ENCODE assay signal across 28 cellular contexts in the genomic region with DNA sequence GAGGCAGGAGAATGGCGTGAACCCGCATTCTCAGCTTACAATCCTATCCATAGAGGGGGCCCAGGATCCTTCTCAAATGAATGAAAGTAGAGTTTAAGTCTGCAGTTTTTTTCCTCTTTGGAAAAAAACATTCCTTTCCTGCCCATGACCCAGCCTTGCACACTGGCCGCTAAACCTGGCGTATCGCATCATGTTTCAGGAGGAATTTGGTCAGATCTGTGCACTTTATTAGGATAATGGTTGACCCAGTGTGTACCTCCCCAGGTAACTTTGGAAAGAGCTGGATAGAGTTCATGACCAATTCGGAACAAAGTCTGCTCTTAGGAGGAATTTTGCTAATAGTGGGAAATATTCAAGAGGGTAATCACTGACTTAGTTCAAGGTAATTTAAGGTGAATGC. TPM values are rescaled to one million over a fixed set of nuclear protein-coding genes. Genes with fewer than 3 reads are reported as not detected.
A peak's percentile ranks its signal among the peaks of the same experiment; 100 is the strongest.
DNase-seq lines count a peak whose midpoint lies in the region; ATAC-seq and TF ChIP-seq lines count a peak whose summit lies in the region.
"Had no signal": no experiment of that assay in that cellular context is flagged by ENCODE, and none has a peak within 500 bp of the region (broad histone marks: within the 10 kb centered on the region; RNA-seq: fewer than 3 reads in every experiment).

No MANE protein-coding gene starts in this region.

- H3F3A ChIP-seq in GM23338 (replicated peaks; ENCODE audit: low read depth): 0 out of 2 replicates have a peak, but pooled peaks cover 4% of the 10 kb centered on the region

- H3K36me3 ChIP-seq in GM23338 (ENCODE audit: insufficient read depth): no peaks in the 10 kb centered on the region
- peaks cover under 1% of the 10 kb centered on the region; the same call in 1 of the 2 replicates for H3K36me3 ChIP-seq in RWPE2 (ENCODE audit: low read depth)
- H3K36me3 ChIP-seq in neuronal stem cell (replicated peaks in 1 of 2; ENCODE audit: control insufficient read depth in 2 of 2, insufficient read depth in 2 of 2, low read length in 2 of 2): peaks cover 0 to 9% of the 10 kb centered on the region in 2 donors
- H3K36me3 ChIP-seq in sigmoid colon: no peaks in the 10 kb centered on the region
- H3K36me3 ChIP-seq: ascending aorta, esophagus squamous epithelium, neutrophil had no signal

- no peaks in the 10 kb centered on the region for H3K9me2 ChIP-seq in GM23338 (ENCODE audit: insufficient read depth)

- no peak overlapping the region for H3K14ac ChIP-seq in neuronal stem cell (ENCODE audit: low read length)

- H2BK5ac ChIP-seq in neuronal stem cell (ENCODE audit: low read length): no peak overlapping the region

- peak overlapping the region; percentile 76 for H3K27ac Mint-ChIP-seq in GM23338
- no peak overlapping the region for H3K27ac Mint-ChIP-seq in activated CD4-positive, alpha-beta T cell treated with anti-CD3 and anti-CD28 coated beads for 36 hours
- H3K27ac Mint-ChIP-seq: T-helper 1 cell treated with Interleukin-12 subunit alpha and Interleukin-12 subunit beta and Interleukin-4 antibody, amounts not matched to agents 30 μg/mL and 1 μg/mL, for 36 hours had no signal

- H3K27ac ChIP-seq in GM23338 (ENCODE audit: low read depth): peak overlapping the region; percentile 67
- peak overlapping the region; percentile 70 for H3K27ac ChIP-seq in RWPE2 (ENCODE audit: poor library complexity, severe bottlenecking)
- peak overlapping the region; percentile 76 for H3K27ac ChIP-seq in neuronal stem cell (replicated peaks; ENCODE audit: low read length)
- H3K27ac ChIP-seq in sigmoid colon: no peak overlapping the region
- H3K27ac ChIP-seq: ascending aorta, esophagus squamous epithelium, neutrophil had no signal

- H3K9me3 Mint-ChIP-seq in GM23338: no peaks in the 10 kb centered on the region
- H3K9me3 Mint-ChIP-seq in activated CD4-positive, alpha-beta T cell treated with anti-CD3 and anti-CD28 coated beads for 36 hours (ENCODE audit: low read depth): peaks cover 5% of the 10 kb centered on the region

- DNase-seq in GM23338 (ENCODE audit: low spot score) (no peak), RWPE2 (ENCODE audit: low spot score) (no peak), epithelial cell of proximal tubule (ENCODE audit: low read depth) (peak; percentile 62), neuronal stem cell (ENCODE audit: low spot score) (peak; percentile 33), DMS53 treated with DMSO at 0.1 percent for 48 hours (lab: John Stamatoyannopoulos, UW; ENCODE audit: unreplicated experiment) (no peak), sigmoid colon (no peak)
- no peak for DNase-seq in activated CD4-positive, alpha-beta T cell treated with anti-CD3 and anti-CD28 coated beads for 36 hours
- DNase-seq in activated CD8-positive, alpha-beta memory T cell treated with anti-CD3 and anti-CD28 coated beads for 24 hours: no peak
- DNase-seq: activated naive CD4-positive, alpha-beta T cell treated with Interleukin-2 at 50 U/mL for 16 hours; CD4-positive, alpha-beta memory T cell; DND-41; esophagus squamous epithelium; NCI-H187; NCI-H345; NK-92 treated with Interleukin-12 subunit alpha and Interleukin-12 subunit beta, amount 100 ng/mL, for 24 hours; Right ventricle myocardium superior had no signal

- H3K4me2 ChIP-seq in GM23338 (peak overlapping the region; percentile 46; the same call in 1 of the 2 replicates), neuronal stem cell (ENCODE audit: insufficient read depth, low read length, poor library complexity, severe bottlenecking) (no peak overlapping the region)

- no peak overlapping the region for H3K4me3 Mint-ChIP-seq in GM23338
- H3K4me3 Mint-ChIP-seq in activated CD4-positive, alpha-beta T cell treated with anti-CD3 and anti-CD28 coated beads for 36 hours: no peak overlapping the region
- H3K4me3 Mint-ChIP-seq: CD4-positive, alpha-beta memory T cell; T-helper 1 cell treated with Interleukin-12 subunit alpha and Interleukin-12 subunit beta and Interleukin-4 antibody, amounts not matched to agents 30 μg/mL and 1 μg/mL, for 36 hours had no signal

- no peaks in the 10 kb centered on the region; the same call in 1 of the 2 replicates for H4K20me1 ChIP-seq in GM23338 (replicated peaks; ENCODE audit: insufficient read depth)

- H3K27me3 ChIP-seq in GM23338 (ENCODE audit: insufficient read depth): no peaks in the 10 kb centered on the region
- no peaks in the 10 kb centered on the region for H3K27me3 ChIP-seq in RWPE2 (ENCODE audit: insufficient read depth, poor library complexity, severe bottlenecking)
- H3K27me3 ChIP-seq in neuronal stem cell (ENCODE audit: control insufficient read depth in 3 of 3, insufficient read depth in 3 of 3, low read depth in 1 of 3, low read length in 3 of 3): no peaks in the 10 kb centered on the region
- no peaks in the 10 kb centered on the region for H3K27me3 ChIP-seq in sigmoid colon
- H3K27me3 ChIP-seq: ascending aorta, esophagus squamous epithelium, neutrophil had no signal

- H3K27me3 Mint-ChIP-seq in GM23338 (ENCODE audit: insufficient read depth, low read depth, poor library complexity): peaks cover 5% of the 10 kb centered on the region
- no peaks in the 10 kb centered on the region for H3K27me3 Mint-ChIP-seq in activated CD4-positive, alpha-beta T cell treated with anti-CD3 and anti-CD28 coated beads for 36 hours
- H3K27me3 Mint-ChIP-seq: CD4-positive, alpha-beta memory T cell had no signal

- no peak overlapping the region for H4K8ac ChIP-seq in neuronal stem cell (ENCODE audit: low read depth, low read length)

- no peak overlapping the region for H2BK15ac ChIP-seq in neuronal stem cell (ENCODE audit: low read length)

- intact Hi-C loops in activated CD4-positive, alpha-beta T cell treated with anti-CD3 and anti-CD28 coated beads for 36 hours (cut with DNase I, micrococcal nuclease): no loop called here
- intact Hi-C loops in sigmoid colon (cut with DNase I): no loop called here

- H3K79me2 ChIP-seq in GM23338 (replicated peaks; ENCODE audit: insufficient read depth): peaks cover 64% of the 10 kb centered on the region

- H3K79me1 ChIP-seq in neuronal stem cell (ENCODE audit: low read depth, low read length): no peaks in the 10 kb centered on the region

- no peak overlapping the region for H2AK5ac ChIP-seq in neuronal stem cell (ENCODE audit: low read depth, low read length)

- H3K4me3 ChIP-seq in GM23338 (no peak overlapping the region), RWPE2 (ENCODE audit: severe bottlenecking) (no peak overlapping the region), epithelial cell of proximal tubule (ENCODE audit: low read depth, low read length) (no peak overlapping the region), neuronal stem cell (ENCODE audit: low read length in 2 of 2) (no peak overlapping the region), sigmoid colon (no peak overlapping the region)
- H3K4me3 ChIP-seq: ascending aorta, esophagus squamous epithelium had no signal

- POLR2A ChIA-PET in activated CD4-positive, alpha-beta T cell treated with anti-CD3 and anti-CD28 coated beads for 36 hours (lab: Charles Lee): no interaction called here

- TF ChIP-seq POLR2A in sigmoid colon (IDR thresholded peaks at IDR 0.05): no peak

- no peak overlapping the region for H3K4ac ChIP-seq in neuronal stem cell (ENCODE audit: low read length)

- no peak overlapping the region for H2BK12ac ChIP-seq in neuronal stem cell (ENCODE audit: low read length)

- H2AFZ ChIP-seq in GM23338: no peak overlapping the region
- H2AFZ ChIP-seq in neuronal stem cell (ENCODE audit: low read length): peak overlapping the region; percentile 27

- no peaks in the 10 kb centered on the region; the same call in 2 of the 3 replicates for H3K36me3 Mint-ChIP-seq in GM23338 (ENCODE audit: low read depth)
- peaks cover 12% of the 10 kb centered on the region for H3K36me3 Mint-ChIP-seq in activated CD4-positive, alpha-beta T cell treated with anti-CD3 and anti-CD28 coated beads for 36 hours (ENCODE audit: low read depth)

- H3K9ac ChIP-seq in neuronal stem cell (ENCODE audit: low read depth, low read length, poor library complexity): no peak overlapping the region

- no CpG with 5 or more reads among the region's 6 CpGs for WGBS in neuronal stem cell (ENCODE audit: extremely low coverage in 2 of 2, insufficient read length in 2 of 2, insufficient replicate concordance in 1 of 2), 2 donors
- 90 to 97% methylated on average over 6 of the region's 6 CpGs for WGBS in sigmoid colon, 2 donors

- no peak overlapping the region for H2BK120ac ChIP-seq in neuronal stem cell (ENCODE audit: low read depth, low read length)

- TF ChIP-seq CTCF in GM23338 (conservative IDR thresholded peaks at IDR 0.05; ENCODE audit: low read depth in 2 of 2) (no peak), RWPE2 (IDR thresholded peaks at IDR 0.05; ENCODE audit: poor library complexity, severe bottlenecking) (no peak), epithelial cell of proximal tubule (conservative IDR thresholded peaks at IDR 0.05; ENCODE audit: low read depth, low read length) (no peak), sigmoid colon (IDR thresholded peaks at IDR 0.05) (no peak)

- CTCF ChIA-PET in activated CD4-positive, alpha-beta T cell treated with anti-CD3 and anti-CD28 coated beads for 36 hours (lab: Charles Lee): interaction anchor here (0.6 to 1.0 kb wide), 3 partner anchors 39 to 174 kb away, joined by 3 to 4 read pairs (median 3); no protein-coding TSS in a partner anchor

- no peak for TF ChIP-seq EP300 in sigmoid colon (IDR thresholded peaks at IDR 0.05)

- H4K91ac ChIP-seq in neuronal stem cell (ENCODE audit: low read depth, low read length, poor library complexity): no peak overlapping the region

- no peak overlapping the region for H3K23ac ChIP-seq in neuronal stem cell (ENCODE audit: low read depth, low read length, poor library complexity)

- H3K9me3 ChIP-seq in RWPE2 (ENCODE audit: severe bottlenecking) (no peaks in the 10 kb centered on the region), neuronal stem cell (replicated peaks in 1 of 2; ENCODE audit: control insufficient read depth in 2 of 2, insufficient read depth in 1 of 2, low read depth in 1 of 2, low read length in 2 of 2) (peaks cover 0 to 8% of the 10 kb centered on the region in 2 donors), sigmoid colon (no peaks in the 10 kb centered on the region)
- H3K9me3 ChIP-seq: ascending aorta, esophagus squamous epithelium, neutrophil had no signal

- H3K4me1 ChIP-seq in GM23338 (ENCODE audit: insufficient read depth): peaks cover 28% of the 10 kb centered on the region
- peaks cover 42% of the 10 kb centered on the region for H3K4me1 ChIP-seq in RWPE2 (ENCODE audit: insufficient read depth, poor library complexity, severe bottlenecking)
- H3K4me1 ChIP-seq in neuronal stem cell (ENCODE audit: control insufficient read depth in 2 of 2, insufficient read depth in 1 of 2, low read depth in 1 of 2, low read length in 2 of 2): peaks cover 10 to 13% of the 10 kb centered on the region in 2 donors
- no peaks in the 10 kb centered on the region for H3K4me1 ChIP-seq in sigmoid colon
- H3K4me1 ChIP-seq: ascending aorta had no signal

- H3K18ac ChIP-seq in neuronal stem cell (ENCODE audit: low read length): no peak overlapping the region

- peaks cover 31% of the 10 kb centered on the region for H3K4me1 Mint-ChIP-seq in GM23338
- H3K4me1 Mint-ChIP-seq in activated CD4-positive, alpha-beta T cell treated with anti-CD3 and anti-CD28 coated beads for 36 hours: no peaks in the 10 kb centered on the region

- ATAC-seq in GM23338 (peak; percentile 12; the same call in 2 of the 3 replicates), RWPE2 (ENCODE audit: low read depth) (peak; percentile 48)
- ATAC-seq in activated CD4-positive, alpha-beta T cell treated with anti-CD3 and anti-CD28 coated beads for 36 hours: no peak
- ATAC-seq: activated CD4-positive, CD25-positive, alpha-beta regulatory T cell treated with anti-CD3 and anti-CD28 coated beads, Interleukin-2, amount 50 U/mL, for 24 hours; HCT116; sciatic nerve had no signal

RNA-seq across cellular contexts. Expression of gene SIPA1L3, which starts 46.1 kb away (rescaled TPM):
- 42.3 and 54.1 TPM in 2 replicates for total RNA-seq in GM23338 (2014; rRNA removed; shearing (Covaris generic))
- 7.6 and 15.7 TPM in 2 replicates for polyA plus RNA-seq in GM23338 (2016; fragmentation: Nextera tagmentation; extraction: Ambion mirVana)
- 54.0 and 66.7 TPM in 2 replicates for total RNA-seq in epithelial cell of proximal tubule
- 11.3 TPM for polyA plus RNA-seq in neuronal stem cell (2013, experiment 1 of 2)
- polyA plus RNA-seq in neuronal stem cell (2013, experiment 2 of 2): 11.5 TPM
- 10 to 100 TPM; 10.5 to 18.3 TPM for total RNA-seq in activated CD4-positive, alpha-beta T cell treated with anti-CD3 and anti-CD28 coated beads for 36 hours
- 1 to 10 TPM; 7.7 to 9.9 (median 8.7) TPM for total RNA-seq in sigmoid colon
- 10 to 100 TPM; 18.0 to 47.9 (median 30.5) TPM for polyA plus RNA-seq in sigmoid colon

RNA-seq across cellular contexts. Expression of gene WDR87, which starts 46.7 kb away (rescaled TPM):
- total RNA-seq in GM23338 (2014; rRNA removed; shearing (Covaris generic)): not detected in 2 replicates
- polyA plus RNA-seq in GM23338 (2016; fragmentation: Nextera tagmentation; extraction: Ambion mirVana): 0.02 TPM in 1 of 2 replicates, not detected in the other
- total RNA-seq in epithelial cell of proximal tubule: not detected in 2 replicates
- not detected for polyA plus RNA-seq in neuronal stem cell (2013, experiment 1 of 2)
- polyA plus RNA-seq in neuronal stem cell (2013, experiment 2 of 2): not detected
- total RNA-seq in activated CD4-positive, alpha-beta T cell treated with anti-CD3 and anti-CD28 coated beads for 36 hours: not detected
- total RNA-seq in sigmoid colon: not detected
- polyA plus RNA-seq in sigmoid colon: not detected
- total RNA-seq: ascending aorta; CD4-positive, alpha-beta memory T cell; dermis microvascular lymphatic vessel endothelial cell; esophagus squamous epithelium; glomerular endothelial cell; HT-29; MCF 10A; mesenteric fat pad; Right ventricle myocardium superior; sciatic nerve; subcutaneous adipose tissue had no signal
- polyA plus RNA-seq: CD4-positive, alpha-beta memory T cell had no signal

Comparison
In these comparisons a context has a peak if more than half of its experiments do, and no peak if none do; other contexts are left out.
1. DNase-seq: peak in epithelial cell of proximal tubule (single experiment) and neuronal stem cell (single experiment); none in GM23338 (single experiment), RWPE2 (single experiment), DMS53 treated with DMSO at 0.1 percent for 48 hours (single experiment), activated CD4-positive, alpha-beta T cell treated with anti-CD3 and anti-CD28 coated beads for 36 hours (single experiment), activated CD8-positive, alpha-beta memory T cell treated with anti-CD3 and anti-CD28 coated beads for 24 hours (single experiment) and sigmoid colon (single experiment).
2. H3K27ac ChIP-seq: peak in GM23338 (single experiment), RWPE2 (single experiment) and neuronal stem cell (single experiment); none in sigmoid colon (0 of 4).